Comparison of ENCODE assay signal across 9 cellular contexts in the genomic region with DNA sequence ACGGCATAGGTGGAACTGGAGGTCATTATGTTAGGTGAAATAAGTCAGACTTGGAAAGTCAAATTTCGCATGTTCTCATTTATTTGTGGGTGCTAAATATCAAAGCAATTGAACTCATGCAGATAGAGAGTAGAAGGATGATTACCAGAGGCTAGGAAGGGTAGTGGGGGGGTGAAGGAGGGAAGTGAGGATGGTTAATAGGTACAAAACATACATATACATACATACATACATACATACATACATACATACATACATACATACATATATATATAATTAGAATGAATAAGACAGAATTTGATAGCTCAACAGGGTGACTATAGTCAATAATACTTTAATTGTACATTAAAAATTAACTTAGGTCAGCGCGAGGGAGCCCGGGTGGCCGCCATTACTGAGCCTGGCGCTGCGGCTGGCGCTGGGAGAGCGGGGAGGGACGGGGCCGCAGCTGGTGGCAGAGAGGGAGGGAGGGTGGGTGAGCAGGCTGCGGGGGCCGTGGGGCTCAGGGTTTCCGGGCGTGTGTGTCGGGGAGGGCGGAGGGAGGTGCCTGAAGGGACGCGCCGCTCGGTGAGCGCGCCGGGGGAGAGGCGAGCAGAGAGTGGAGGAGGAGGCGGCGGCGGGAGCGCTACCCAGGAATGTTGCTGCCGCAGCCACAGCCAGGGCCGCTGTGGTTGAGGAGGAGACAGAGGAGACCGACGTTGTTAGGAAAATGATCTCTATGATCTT.
DNase-seq lines count a peak whose midpoint lies in the region; ATAC-seq, FAIRE-seq and TF ChIP-seq lines count a peak whose summit lies in the region.
"Had no signal": no experiment of that assay in that cellular context is flagged by ENCODE, and none has a peak within 500 bp of the region (broad histone marks: within the 10 kb centered on the region; RNA-seq: fewer than 3 reads in every experiment).

No MANE protein-coding gene starts in this region.

- peak overlapping the region in 2 of 4 donors; percentile 61 to 72 for H3K27ac ChIP-seq in Peyer's patch
- H3K27ac ChIP-seq: BLaER1 had no signal

- TF ChIP-seq POLR2A in Peyer's patch (IDR thresholded peaks at IDR 0.05): peak in 1 of 2 donors; percentile 9

- POLR2A ChIA-PET in activated CD4-positive, alpha-beta T cell treated with anti-CD3 and anti-CD28 coated beads for 36 hours (lab: Charles Lee): no interaction called here

- H3K9me3 ChIP-seq in Peyer's patch: no peaks in the 10 kb centered on the region

- H3K36me3 ChIP-seq in Peyer's patch: no peaks in the 10 kb centered on the region
- H3K36me3 ChIP-seq: BLaER1 had no signal

- H3K4me3 ChIP-seq in Peyer's patch: peak overlapping the region in 3 of 4 donors; percentile 19 to 62 (median 55)
- H3K4me3 ChIP-seq: BLaER1 had no signal

- CTCF ChIA-PET in activated CD4-positive, alpha-beta T cell treated with anti-CD3 and anti-CD28 coated beads for 36 hours (lab: Charles Lee): no interaction called here

- TF ChIP-seq CTCF in Peyer's patch (IDR thresholded peaks at IDR 0.05): no peak

- peaks cover 17% of the 10 kb centered on the region for H3K9me3 Mint-ChIP-seq in activated CD4-positive, alpha-beta T cell treated with anti-CD3 and anti-CD28 coated beads for 36 hours (ENCODE audit: low read depth)

- H3K4me1 ChIP-seq in Peyer's patch: peaks cover 0 to 6% (median 0%) of the 10 kb centered on the region in 4 donors
- H3K4me1 ChIP-seq: BLaER1 had no signal

- peak; percentile 98 for FAIRE-seq in urothelium cell line (lab: Jason Lieb, UNC)

- no peak overlapping the region for H3K27ac Mint-ChIP-seq in activated CD4-positive, alpha-beta T cell treated with anti-CD3 and anti-CD28 coated beads for 36 hours

- H3K4me3 Mint-ChIP-seq in activated CD4-positive, alpha-beta T cell treated with anti-CD3 and anti-CD28 coated beads for 36 hours: no peak overlapping the region

- H3K4me1 Mint-ChIP-seq in activated CD4-positive, alpha-beta T cell treated with anti-CD3 and anti-CD28 coated beads for 36 hours: peaks cover 5% of the 10 kb centered on the region

- DNase-seq in activated CD4-positive, alpha-beta T cell treated with anti-CD3 and anti-CD28 coated beads for 36 hours: peak; percentile 19
- DNase-seq in activated CD4-positive, alpha-beta T cell treated with anti-CD3 and anti-CD28 coated beads for 48 hours: no peak
- DNase-seq in Peyer's patch: peak in 2 of 3 donors; percentile 66 to 78
- DNase-seq in middle frontal gyrus (ENCODE audit: extremely low spot score, low spot score): peak; percentile 44
- DNase-seq in urothelium cell line (ENCODE audit: low spot score): peak; percentile 88
- no peak for DNase-seq in SIG-M5 treated with dmso at 0.1 percent for 504 hours (lab: John Stamatoyannopoulos, UW; ENCODE audit: unreplicated experiment)

- intact Hi-C loops in activated CD4-positive, alpha-beta T cell treated with anti-CD3 and anti-CD28 coated beads for 36 hours (cut with DNase I, micrococcal nuclease): no loop called here

- no peaks in the 10 kb centered on the region for H3K36me3 Mint-ChIP-seq in activated CD4-positive, alpha-beta T cell treated with anti-CD3 and anti-CD28 coated beads for 36 hours (ENCODE audit: low read depth)

- H3K27me3 ChIP-seq in Peyer's patch: no peaks in the 10 kb centered on the region
- H3K27me3 ChIP-seq: BLaER1 had no signal

- ATAC-seq in activated CD4-positive, alpha-beta T cell treated with anti-CD3 and anti-CD28 coated beads for 36 hours: no peak
- ATAC-seq in esophagus mucosa (peak; percentile 82), HG02840 (IDR thresholded peaks at IDR 0.05; ENCODE audit: low FRiP score, unreplicated experiment) (no peak)

- H3K27me3 Mint-ChIP-seq in activated CD4-positive, alpha-beta T cell treated with anti-CD3 and anti-CD28 coated beads for 36 hours: peaks cover 55% of the 10 kb centered on the region

Comparison
In these comparisons a context has a peak if more than half of its experiments do, and no peak if none do; other contexts are left out.
1. DNase-seq: peak in activated CD4-positive, alpha-beta T cell treated with anti-CD3 and anti-CD28 coated beads for 36 hours (single experiment), Peyer's patch (2 of 3), middle frontal gyrus (single experiment) and urothelium cell line (single experiment); none in activated CD4-positive, alpha-beta T cell treated with anti-CD3 and anti-CD28 coated beads for 48 hours (single experiment) and SIG-M5 treated with dmso at 0.1 percent for 504 hours (single experiment).